In genomic region chr5:90548069-90548593, GRCh38 we compare ENCODE assay signal across 9 cellular contexts. TPM values are rescaled to one million over a fixed set of nuclear protein-coding genes. Genes with fewer than 3 reads are reported as not detected.
DNase-seq lines count a peak whose midpoint lies in the region; FAIRE-seq and TF ChIP-seq lines count a peak whose summit lies in the region.
"Had no signal": no experiment of that assay in that cellular context is flagged by ENCODE, and none has a peak within 500 bp of the region (broad histone marks: within the 10 kb centered on the region; RNA-seq: fewer than 3 reads in every experiment).

No MANE protein-coding gene starts in this region.

- no peaks in the 10 kb centered on the region for H3K36me3 ChIP-seq in brain microvascular endothelial cell (replicated peaks)
- H3K36me3 ChIP-seq in small intestine (ENCODE audit: control insufficient read depth in 2 of 2, insufficient read depth in 2 of 2, low read length in 2 of 2) = no peaks in the 10 kb centered on the region
- H3K36me3 ChIP-seq: heart right ventricle had no signal

- no peaks in the 10 kb centered on the region for H3K4me1 ChIP-seq in small intestine (ENCODE audit: control insufficient read depth in 2 of 2, insufficient read depth in 1 of 2, low read depth in 1 of 2, low read length in 1 of 2)
- H3K4me1 ChIP-seq: heart right ventricle had no signal

- H3K27ac Mint-ChIP-seq in HFFc6 = no peak overlapping the region
- no peak overlapping the region for H3K27ac Mint-ChIP-seq in MCF 10A (ENCODE audit: low read depth, unreplicated experiment)

- no peaks in the 10 kb centered on the region for H3K36me3 Mint-ChIP-seq in HFFc6 (ENCODE audit: low read depth)
- no peaks in the 10 kb centered on the region for H3K36me3 Mint-ChIP-seq in MCF 10A (ENCODE audit: insufficient read depth, unreplicated experiment)

- no TSS peak for BruUV-seq in MCF 10A (replicated peaks; lab: Mats Ljungman, UMichigan)

- WGBS in small intestine, 3 donors = 6 to 35% (median 22%) methylated on average over 5 of the region's 5 CpGs

- POLR2A ChIA-PET in MCF 10A (lab: Yijun Ruan, JAX) = no interaction called here

- in situ Hi-C loops in brain microvascular endothelial cell (cut with HindIII; ENCODE audit: low pct_ligation_motif_present, low sequenced_read_pairs) = no loop called here

- H3K4me3 Mint-ChIP-seq in HFFc6 (no peak overlapping the region), MCF 10A (ENCODE audit: unreplicated experiment) (no peak overlapping the region)

- H3K27ac ChIP-seq in brain microvascular endothelial cell (no peak overlapping the region), small intestine (ENCODE audit: low read depth in 1 of 2, low read length in 1 of 2) (no peak overlapping the region)
- H3K27ac ChIP-seq: coronary artery, heart right ventricle had no signal

- no peaks in the 10 kb centered on the region for H3K9me3 Mint-ChIP-seq in HFFc6
- H3K9me3 Mint-ChIP-seq in MCF 10A (ENCODE audit: unreplicated experiment) = no peaks in the 10 kb centered on the region

- H3K27me3 ChIP-seq in brain microvascular endothelial cell (replicated peaks) = peaks cover 10% of the 10 kb centered on the region
- peaks cover 0 to 6% of the 10 kb centered on the region in 2 donors for H3K27me3 ChIP-seq in small intestine (ENCODE audit: control insufficient read depth in 2 of 2, insufficient read depth in 2 of 2, low read length in 2 of 2)

- CTCF ChIA-PET in MCF 10A (lab: Yijun Ruan, JAX) = interaction anchor here (0.6 kb wide), 1 partner anchor 161 kb away, joined by 3 read pairs; no protein-coding TSS in a partner anchor

- H3K4me3 ChIP-seq in brain microvascular endothelial cell (ENCODE audit: low read depth, low read length) (no peak overlapping the region), small intestine (ENCODE audit: low read depth in 1 of 2, low read length in 2 of 2) (no peak overlapping the region)
- H3K4me3 ChIP-seq: coronary artery, heart right ventricle had no signal

- intact Hi-C loops in MCF 10A (cut with micrococcal nuclease) = no loop called here

- no peaks in the 10 kb centered on the region for H3K9me3 ChIP-seq in small intestine (ENCODE audit: control insufficient read depth, low read depth)
- H3K9me3 ChIP-seq: heart right ventricle had no signal

- FAIRE-seq in small intestine (lab: Jason Lieb, UNC) = no peak

- peaks cover 6% of the 10 kb centered on the region for H3K4me1 Mint-ChIP-seq in HFFc6 (ENCODE audit: low read depth)
- no peaks in the 10 kb centered on the region for H3K4me1 Mint-ChIP-seq in MCF 10A (ENCODE audit: insufficient read depth, unreplicated experiment)

- peak; percentile 8 for DNase-seq in HFFc6
- peak; percentile 35 for DNase-seq in NCI-H2107 treated with DMSO at 0.1 percent for 48 hours (lab: John Stamatoyannopoulos, UW; ENCODE audit: unreplicated experiment)
- peak; percentile 14 for DNase-seq in brain microvascular endothelial cell
- peak; percentile 67 for DNase-seq in small intestine
- DNase-seq in activated CD4-positive, CD25-positive, alpha-beta regulatory T cell treated with anti-CD3 and anti-CD28 coated beads, Interleukin-2, amount 50 U/mL, for 72 hours = no peak
- no peak for DNase-seq in middle frontal gyrus (ENCODE audit: extremely low spot score, low spot score)
- DNase-seq in MCF 10A (ENCODE audit: unreplicated experiment) = no peak

- TF ChIP-seq CTCF in HFFc6 (IDR thresholded peaks at IDR 0.05) (no peak), brain microvascular endothelial cell (IDR thresholded peaks at IDR 0.05; ENCODE audit: low read depth, low read length, missing control alignments) (no peak), MCF 10A (IDR thresholded peaks at IDR 0.05; ENCODE audit: unreplicated experiment) (no peak)

- H3K27me3 Mint-ChIP-seq in HFFc6 (ENCODE audit: insufficient read depth) (peaks cover 10% of the 10 kb centered on the region), MCF 10A (ENCODE audit: insufficient read depth, unreplicated experiment) (peaks cover 89% of the 10 kb centered on the region)

RNA-seq across cellular contexts. Expression of gene ADGRV1, which starts 10.5 kb away (rescaled TPM):
- not detected for total RNA-seq in HFFc6 (2021; fragmentation: NEBNext Ultra II Directional; extraction: Animal tissue kit (Norgen Biotek cat#: 25700))
- polyA plus RNA-seq in small intestine = 1 to 10 TPM in 2 of 3 donors, not detected in 1; 2.6 to 2.9 TPM
- 0.22 TPM in 1 of 2 replicates, not detected in the other for total RNA-seq in MCF 10A (2022)

RNA-seq across cellular contexts. Expression of gene LYSMD3, which starts 18.7 kb away (rescaled TPM):
- total RNA-seq in HFFc6 (2021; fragmentation: NEBNext Ultra II Directional; extraction: Animal tissue kit (Norgen Biotek cat#: 25700)) = 10 to 100 TPM; 28.5 to 34.8 (median 31.6) TPM
- 1 to 10 TPM; 7.0 to 8.5 (median 7.8) TPM for polyA plus RNA-seq in small intestine
- total RNA-seq in MCF 10A (2022) = 25.6 and 27.4 TPM in 2 replicates

Comparison
In these comparisons a context has a peak if more than half of its experiments do, and no peak if none do; other contexts are left out.
1. DNase-seq: peak in HFFc6 (single experiment), NCI-H2107 treated with DMSO at 0.1 percent for 48 hours (single experiment), brain microvascular endothelial cell (single experiment) and small intestine (single experiment); none in activated CD4-positive, CD25-positive, alpha-beta regulatory T cell treated with anti-CD3 and anti-CD28 coated beads, Interleukin-2, amount 50 U/mL, for 72 hours (single experiment), middle frontal gyrus (single experiment) and MCF 10A (single experiment).